9 cellular contexts compared by ENCODE assay signal in genomic region chr12:16346931-16347330, GRCh38. TPM values are rescaled to one million over a fixed set of nuclear protein-coding genes. Genes with fewer than 3 reads are reported as not detected.
A peak's percentile ranks its signal among the peaks of the same experiment; 100 is the strongest.
DNase-seq lines count a peak whose midpoint lies in the region; ATAC-seq and TF ChIP-seq lines count a peak whose summit lies in the region.
"Had no signal": no experiment of that assay in that cellular context is flagged by ENCODE, and none has a peak within 500 bp of the region (broad histone marks: within the 10 kb centered on the region; RNA-seq: fewer than 3 reads in every experiment).

No MANE protein-coding gene starts in this region.

- WGBS in endodermal cell (ENCODE audit: insufficient coverage in 1 of 2, insufficient read length in 1 of 2), 2 experiments, result 62 to 69% methylated on average over 3 to 6 of the region's 6 CpGs

- H3K27me3 ChIP-seq in endodermal cell (ENCODE audit: control insufficient read depth, insufficient read depth, low read length, poor library complexity, severe bottlenecking) (no peaks in the 10 kb centered on the region), mucosa of rectum (ENCODE audit: control insufficient read depth in 2 of 2, insufficient read depth in 2 of 2, low read length in 2 of 2) (no peaks in the 10 kb centered on the region)
- H3K27me3 ChIP-seq: BLaER1 treated with 17β-estradiol and CSF1 and Interleukin-3, amounts not matched to agents 10 nM and 100 nM had no signal

- peaks cover 7% of the 10 kb centered on the region for H3K36me3 ChIP-seq in endodermal cell (ENCODE audit: control insufficient read depth, insufficient read depth, low read length)
- no peaks in the 10 kb centered on the region for H3K36me3 ChIP-seq in mucosa of rectum (ENCODE audit: control insufficient read depth in 2 of 2, insufficient read depth in 2 of 2, low read length in 2 of 2)
- H3K36me3 ChIP-seq: BLaER1 treated with 17β-estradiol and CSF1 and Interleukin-3, amounts not matched to agents 10 nM and 100 nM had no signal

- no peaks in the 10 kb centered on the region for H3K27me3 Mint-ChIP-seq in endodermal cell (ENCODE audit: insufficient read depth)
- H3K27me3 Mint-ChIP-seq in stimulated activated naive B cell treated with anti-CD40 and anti-IgM and Interleukin-4, amounts not matched to agents 10 μg/mL and 1 μg/mL and 100 μg/mL, for 72 hours, result peaks cover 13 to 17% of the 10 kb centered on the region in 2 donors

- peak overlapping the region; percentile 64 for H3K27ac ChIP-seq in 22Rv1
- H3K27ac ChIP-seq in endodermal cell (ENCODE audit: low read depth, low read length), result no peak overlapping the region
- peak overlapping the region; percentile 83 to 88 for H3K27ac ChIP-seq in mucosa of rectum (ENCODE audit: low read depth in 2 of 2, low read length in 2 of 2)
- H3K27ac ChIP-seq: BLaER1 treated with 17β-estradiol and CSF1 and Interleukin-3, amounts not matched to agents 10 nM and 100 nM had no signal

- peaks cover 20% of the 10 kb centered on the region for H3K36me3 Mint-ChIP-seq in endodermal cell (ENCODE audit: low read depth)
- no peaks in the 10 kb centered on the region for H3K36me3 Mint-ChIP-seq in stimulated activated naive B cell treated with anti-CD40 and anti-IgM and Interleukin-4, amounts not matched to agents 10 μg/mL and 1 μg/mL and 100 μg/mL, for 72 hours

- H3K27ac Mint-ChIP-seq in endodermal cell, result peak overlapping the region; percentile 91
- H3K27ac Mint-ChIP-seq in stimulated activated naive B cell treated with anti-CD40 and anti-IgM and Interleukin-4, amounts not matched to agents 10 μg/mL and 1 μg/mL and 100 μg/mL, for 72 hours, result no peak overlapping the region

- peak overlapping the region; percentile 88 for H3K4me3 Mint-ChIP-seq in endodermal cell
- H3K4me3 Mint-ChIP-seq in stimulated activated naive B cell treated with anti-CD40 and anti-IgM and Interleukin-4, amounts not matched to agents 10 μg/mL and 1 μg/mL and 100 μg/mL, for 72 hours, result no peak overlapping the region

- TF ChIP-seq CTCF in 22Rv1 (IDR thresholded peaks at IDR 0.05) (no peak), endodermal cell (conservative IDR thresholded peaks at IDR 0.05) (no peak)

- H3K4me1 ChIP-seq in endodermal cell (ENCODE audit: control insufficient read depth, insufficient read depth, low read length), result peaks cover 4% of the 10 kb centered on the region
- peaks cover 13 to 24% of the 10 kb centered on the region in 2 donors for H3K4me1 ChIP-seq in mucosa of rectum (ENCODE audit: control insufficient read depth in 2 of 2, insufficient read depth in 2 of 2, low read length in 2 of 2)

- no peak for ATAC-seq in stimulated activated naive B cell treated with anti-CD40 and anti-IgM and Interleukin-4, amounts not matched to agents 10 μg/mL and 1 μg/mL and 100 μg/mL, for 72 hours (replicated peaks)
- ATAC-seq in GM18867 (IDR thresholded peaks at IDR 0.05; ENCODE audit: unreplicated experiment) (no peak), HG03571 (IDR thresholded peaks at IDR 0.05; ENCODE audit: unreplicated experiment) (no peak)

- H3K9ac ChIP-seq in endodermal cell (ENCODE audit: extremely low read depth, low read length, poor library complexity, severe bottlenecking) (no peak overlapping the region), mucosa of rectum (ENCODE audit: low read depth in 1 of 2, low read length in 2 of 2) (peak overlapping the region; percentile 78 to 85)
- H3K9ac ChIP-seq: BLaER1 treated with 17β-estradiol and CSF1 and Interleukin-3, amounts not matched to agents 10 nM and 100 nM had no signal

- H3K4me3 ChIP-seq in endodermal cell (ENCODE audit: low read length) (peak overlapping the region; percentile 91), mucosa of rectum (ENCODE audit: low read length in 2 of 2) (peak overlapping the region; percentile 84 to 86)
- H3K4me3 ChIP-seq: BLaER1 treated with 17β-estradiol and CSF1 and Interleukin-3, amounts not matched to agents 10 nM and 100 nM had no signal

- H3K4me1 Mint-ChIP-seq in endodermal cell, result peaks cover 32% of the 10 kb centered on the region
- H3K4me1 Mint-ChIP-seq in stimulated activated naive B cell treated with anti-CD40 and anti-IgM and Interleukin-4, amounts not matched to agents 10 μg/mL and 1 μg/mL and 100 μg/mL, for 72 hours, result peaks cover 0 to 11% of the 10 kb centered on the region in 2 donors

- peaks cover 3% of the 10 kb centered on the region for H3K9me3 Mint-ChIP-seq in endodermal cell
- no peaks in the 10 kb centered on the region for H3K9me3 Mint-ChIP-seq in stimulated activated naive B cell treated with anti-CD40 and anti-IgM and Interleukin-4, amounts not matched to agents 10 μg/mL and 1 μg/mL and 100 μg/mL, for 72 hours

- DNase-seq in NCI-H82 (lab: John Stamatoyannopoulos, UW), result peak; percentile 69
- DNase-seq in endodermal cell, result no peak
- no peak for DNase-seq in stimulated activated naive B cell treated with anti-CD40 and anti-IgM and Interleukin-4, amounts not matched to agents 10 μg/mL and 1 μg/mL and 100 μg/mL, for 72 hours
- DNase-seq in NCI-H748 treated with DMSO at 0.1 percent for 48 hours (lab: John Stamatoyannopoulos, UW), result no peak

- H3K9me3 ChIP-seq in endodermal cell (ENCODE audit: control insufficient read depth, low read length) (no peaks in the 10 kb centered on the region), mucosa of rectum (ENCODE audit: control insufficient read depth in 2 of 2, low read length in 2 of 2) (no peaks in the 10 kb centered on the region)
- H3K9me3 ChIP-seq: BLaER1 treated with 17β-estradiol and CSF1 and Interleukin-3, amounts not matched to agents 10 nM and 100 nM had no signal

RNA-seq across cellular contexts. Expression of gene MGST1, which starts 0.5 kb away (rescaled TPM):
- 100 to 1,000 TPM; 203 to 357 TPM for total RNA-seq in endodermal cell
- polyA plus RNA-seq in endodermal cell (2013, experiment 1 of 2), result 209 TPM
- 188 TPM for polyA plus RNA-seq in endodermal cell (2013, experiment 2 of 2)
